Comparison of ENCODE assay signal across 1 cellular context in the genomic region with DNA sequence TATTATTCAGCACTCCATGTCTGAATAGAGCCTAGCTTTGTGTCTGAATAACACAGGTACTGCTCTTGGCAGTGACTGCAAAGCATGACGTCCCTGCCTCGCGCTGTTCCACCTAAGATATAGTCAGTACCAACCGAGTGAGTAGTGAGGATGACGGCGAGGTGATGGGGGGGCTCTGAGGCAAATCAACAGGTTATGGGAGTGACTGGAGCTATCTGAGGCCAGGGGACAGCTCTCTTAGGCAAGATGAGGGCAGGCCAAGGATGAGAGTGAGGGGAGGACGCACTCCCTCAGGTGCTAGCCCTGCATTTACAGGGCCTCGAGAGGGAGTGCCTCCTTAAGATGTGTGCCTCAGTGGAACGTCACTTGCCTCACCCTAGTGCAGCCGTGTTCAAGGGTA.
TF ChIP-seq lines count a peak whose summit lies in the region.

No MANE protein-coding gene starts in this region.

TF ChIP-seq in H1, 55 proteins besides CTCF, POLR2A, EP300 and RAD21:
- TF ChIP-seq NANOG (IDR thresholded peaks at IDR 0.05; ENCODE audit: insufficient read depth, low read depth, low read length, poor library complexity, severe bottlenecking) (no peak), PHF8 (conservative IDR thresholded peaks at IDR 0.05; ENCODE audit: low read depth, low read length) (no peak), CEBPB (IDR thresholded peaks at IDR 0.05; ENCODE audit: low read depth, low read length) (no peak), CHD2 (IDR thresholded peaks at IDR 0.05; ENCODE audit: low read length) (no peak), TAF1 (IDR thresholded peaks at IDR 0.05; ENCODE audit: low read depth, low read length) (no peak), RXRA (IDR thresholded peaks at IDR 0.05; ENCODE audit: insufficient read depth, low read depth, low read length) (no peak), TCF12 (IDR thresholded peaks at IDR 0.05; ENCODE audit: low read depth, low read length) (no peak), FOSL1 (IDR thresholded peaks at IDR 0.05; ENCODE audit: insufficient read depth, low read depth, low read length) (no peak), EZH2 (IDR thresholded peaks at IDR 0.05; ENCODE audit: low read depth, low read length, severe bottlenecking) (no peak), SAP30 (IDR thresholded peaks at IDR 0.05; ENCODE audit: insufficient read depth, insufficient replicate concordance, low read length) (no peak), SP4 (IDR thresholded peaks at IDR 0.05; ENCODE audit: low read length) (no peak), EGR1 (IDR thresholded peaks at IDR 0.05; ENCODE audit: borderline replicate concordance, low read depth, low read length) (no peak), RFX5 (IDR thresholded peaks at IDR 0.05; ENCODE audit: borderline replicate concordance, low read depth, low read length) (no peak), SP2 (IDR thresholded peaks at IDR 0.05; ENCODE audit: low read length) (no peak), TEAD4 (IDR thresholded peaks at IDR 0.05; ENCODE audit: low read depth, low read length) (no peak), NRF1 (IDR thresholded peaks at IDR 0.05; ENCODE audit: low read depth, low read length) (no peak), JUN (IDR thresholded peaks at IDR 0.05; ENCODE audit: low read depth, low read length) (no peak), RNF2 (IDR thresholded peaks at IDR 0.05; ENCODE audit: borderline replicate concordance, low read depth, low read length, missing control alignments, poor library complexity, severe bottlenecking) (no peak), HDAC2 (IDR thresholded peaks at IDR 0.05; ENCODE audit: borderline replicate concordance in 1 of 2, low read depth in 2 of 2, low read length in 2 of 2) (no peak)
- TF ChIP-seq, protein P1, sequence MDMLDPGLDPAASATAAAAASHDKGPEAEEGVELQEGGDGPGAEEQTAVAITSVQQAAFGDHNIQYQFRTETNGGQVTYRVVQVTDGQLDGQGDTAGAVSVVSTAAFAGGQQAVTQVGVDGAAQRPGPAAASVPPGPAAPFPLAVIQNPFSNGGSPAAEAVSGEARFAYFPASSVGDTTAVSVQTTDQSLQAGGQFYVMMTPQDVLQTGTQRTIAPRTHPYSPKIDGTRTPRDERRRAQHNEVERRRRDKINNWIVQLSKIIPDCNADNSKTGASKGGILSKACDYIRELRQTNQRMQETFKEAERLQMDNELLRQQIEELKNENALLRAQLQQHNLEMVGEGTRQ (IDR thresholded peaks at IDR 0.05; ENCODE audit: low read length): no peak
